Comparison of ENCODE assay signal across 11 cellular contexts in genomic region chr7:84092207-84092606, GRCh38.
DNase-seq lines count a peak whose midpoint lies in the region; ATAC-seq and TF ChIP-seq lines count a peak whose summit lies in the region.
"Had no signal": no experiment of that assay in that cellular context is flagged by ENCODE, and none has a peak within 500 bp of the region (broad histone marks: within the 10 kb centered on the region; RNA-seq: fewer than 3 reads in every experiment).

No MANE protein-coding gene starts in this region.

- intact Hi-C loops in sciatic nerve (cut with DNase I) (no loop called here), lower lobe of right lung (cut with DNase I) (no loop called here)

- H3K27ac ChIP-seq in RWPE2 (ENCODE audit: poor library complexity, severe bottlenecking): peak overlapping the region; percentile 48
- H3K27ac ChIP-seq in lower lobe of right lung: no peak overlapping the region
- H3K27ac ChIP-seq: suprapubic skin had no signal

- H3K4me1 ChIP-seq in RWPE2 (ENCODE audit: insufficient read depth, poor library complexity, severe bottlenecking): peaks cover 37% of the 10 kb centered on the region
- H3K4me1 ChIP-seq in lower lobe of right lung: no peaks in the 10 kb centered on the region
- H3K4me1 ChIP-seq: suprapubic skin had no signal

- ATAC-seq in RWPE2 (ENCODE audit: low read depth) (peak; percentile 36; the same call in 1 of the 3 replicates), sciatic nerve (no peak), lower lobe of right lung (no peak)

- H3K9me3 ChIP-seq in RWPE2 (ENCODE audit: severe bottlenecking) (no peaks in the 10 kb centered on the region), lower lobe of right lung (no peaks in the 10 kb centered on the region)
- H3K9me3 ChIP-seq: suprapubic skin had no signal

- no peaks in the 10 kb centered on the region for H3K36me3 ChIP-seq in RWPE2 (ENCODE audit: low read depth)
- H3K36me3 ChIP-seq in lower lobe of right lung: no peaks in the 10 kb centered on the region
- H3K36me3 ChIP-seq: suprapubic skin had no signal

- H3K27me3 ChIP-seq in RWPE2 (ENCODE audit: insufficient read depth, poor library complexity, severe bottlenecking) (no peaks in the 10 kb centered on the region), lower lobe of right lung (ENCODE audit: low read depth) (no peaks in the 10 kb centered on the region)
- H3K27me3 ChIP-seq: suprapubic skin had no signal

- H3K4me3 ChIP-seq in RWPE2 (ENCODE audit: severe bottlenecking) (no peak overlapping the region), epithelial cell of esophagus (ENCODE audit: low read length) (peak overlapping the region; percentile 3), lower lobe of right lung (no peak overlapping the region)
- H3K4me3 ChIP-seq: suprapubic skin had no signal

- DNase-seq in AG08395 (ENCODE audit: low spot score) (peak; percentile 7), HCEC 1CT (peak; percentile 58), RWPE2 (ENCODE audit: low spot score) (no peak), epithelial cell of esophagus (ENCODE audit: low read depth) (peak; percentile 33), NCI-H1694 treated with DMSO at 0.1 percent for 48 hours (lab: John Stamatoyannopoulos, UW) (no peak), sciatic nerve (ENCODE audit: low spot score) (no peak), lower lobe of right lung (no peak), middle frontal gyrus (ENCODE audit: extremely low spot score, low spot score) (no peak)
- DNase-seq: activated gamma-delta T cell; stimulated activated CD4-positive, alpha-beta T cell treated with anti-CD3 and anti-CD28 coated beads, Interleukin-12 subunit alpha, Interleukin-12 subunit beta, amount 100 ng/mL, for 4 hours had no signal

- TF ChIP-seq CTCF in RWPE2 (IDR thresholded peaks at IDR 0.05; ENCODE audit: poor library complexity, severe bottlenecking) (no peak), epithelial cell of esophagus (IDR thresholded peaks at IDR 0.05; ENCODE audit: insufficient read depth, low read depth, low read length, missing control alignments) (no peak), lower lobe of right lung (IDR thresholded peaks at IDR 0.05) (no peak)

Comparison
In these comparisons a context has a peak if more than half of its experiments do, and no peak if none do; other contexts are left out.
1. DNase-seq: peak in AG08395 (single experiment), HCEC 1CT (single experiment) and epithelial cell of esophagus (single experiment); none in RWPE2 (single experiment), NCI-H1694 treated with DMSO at 0.1 percent for 48 hours (single experiment), sciatic nerve (single experiment), lower lobe of right lung (single experiment) and middle frontal gyrus (single experiment).